ENCODE assay signal across 20 cellular contexts in genomic region chr22:45923812-45924211, GRCh38. TPM values are rescaled to one million over a fixed set of nuclear protein-coding genes. Genes with fewer than 3 reads are reported as not detected.
DNase-seq lines count a peak whose midpoint lies in the region; ATAC-seq and TF ChIP-seq lines count a peak whose summit lies in the region.
"Had no signal": no experiment of that assay in that cellular context is flagged by ENCODE, and none has a peak within 500 bp of the region (broad histone marks: within the 10 kb centered on the region; RNA-seq: fewer than 3 reads in every experiment).

No MANE protein-coding gene starts in this region.

- no peak for TF ChIP-seq CTCF in nephron progenitor cell (IDR thresholded peaks at IDR 0.05)
- no peak for TF ChIP-seq CTCF in upper lobe of left lung (IDR thresholded peaks at IDR 0.05)

- peaks cover 9% of the 10 kb centered on the region for H3K27me3 Mint-ChIP-seq in nephron progenitor cell (ENCODE audit: low read depth, poor library complexity)
- H3K27me3 Mint-ChIP-seq: B cell; CD4-positive, CD25-positive, alpha-beta regulatory T cell had no signal

- no peaks in the 10 kb centered on the region for H3K9me3 ChIP-seq in upper lobe of left lung
- H3K9me3 ChIP-seq: Caco-2, MG63, SJSA1 had no signal

- H3K27me3 ChIP-seq in upper lobe of left lung, result no peaks in the 10 kb centered on the region
- H3K27me3 ChIP-seq: MG63, SJSA1 had no signal

- no peak overlapping the region for H3K27ac ChIP-seq in upper lobe of left lung
- H3K27ac ChIP-seq: SJSA1 had no signal

- peak; percentile 31 for ATAC-seq in left lobe of liver
- no peak for ATAC-seq in upper lobe of left lung (ENCODE audit: low FRiP score in 2 of 2)
- no peak for ATAC-seq in HG02642 (IDR thresholded peaks at IDR 0.05; ENCODE audit: poor library complexity, unreplicated experiment)

- no peaks in the 10 kb centered on the region for H3K36me3 Mint-ChIP-seq in nephron progenitor cell (ENCODE audit: low read depth)
- H3K36me3 Mint-ChIP-seq: CD4-positive, CD25-positive, alpha-beta regulatory T cell had no signal

- H3K36me3 ChIP-seq in upper lobe of left lung, result no peaks in the 10 kb centered on the region
- H3K36me3 ChIP-seq: MG63, SJSA1 had no signal

- no peak for TF ChIP-seq EP300 in upper lobe of left lung (IDR thresholded peaks at IDR 0.05)

- H3K4me3 Mint-ChIP-seq in nephron progenitor cell, result no peak overlapping the region
- H3K4me3 Mint-ChIP-seq: B cell; CD4-positive, CD25-positive, alpha-beta regulatory T cell had no signal

- peaks cover 11% of the 10 kb centered on the region for H3K4me1 Mint-ChIP-seq in nephron progenitor cell
- H3K4me1 Mint-ChIP-seq: B cell; CD4-positive, CD25-positive, alpha-beta regulatory T cell had no signal

- 36 to 53% methylated on average over 6 to 21 of the region's 21 CpGs for WGBS in upper lobe of left lung, 2 donors

- H3K4me1 ChIP-seq in upper lobe of left lung, result peaks cover 0 to 23% (median 12%) of the 10 kb centered on the region in 4 donors
- H3K4me1 ChIP-seq: Caco-2 had no signal

- H3K4me3 ChIP-seq in upper lobe of left lung, result no peak overlapping the region
- H3K4me3 ChIP-seq: MG63, SJSA1 had no signal

- no peaks in the 10 kb centered on the region for H3K9me3 Mint-ChIP-seq in nephron progenitor cell
- H3K9me3 Mint-ChIP-seq: CD4-positive, CD25-positive, alpha-beta regulatory T cell had no signal

- no peak overlapping the region for H3K27ac Mint-ChIP-seq in nephron progenitor cell
- H3K27ac Mint-ChIP-seq: B cell; CD4-positive, CD25-positive, alpha-beta regulatory T cell had no signal

- TF ChIP-seq POLR2A in upper lobe of left lung (IDR thresholded peaks at IDR 0.05), result no peak

- peak; percentile 48 for DNase-seq in HT-29 (ENCODE audit: low spot score)
- no peak for DNase-seq in left lobe of liver (ENCODE audit: low spot score)
- peak; percentile 40 for DNase-seq in nephron progenitor cell
- DNase-seq in upper lobe of left lung, result peak; percentile 71 to 81
- DNase-seq in occipital lobe (lab: John Stamatoyannopoulos, UW), result no peak
- no peak for DNase-seq in NCI-H1694 (lab: John Stamatoyannopoulos, UW)
- DNase-seq in activated CD8-positive, alpha-beta memory T cell treated with anti-CD3 and anti-CD28 coated beads for 24 hours, result no peak
- DNase-seq: Caco-2; CD4-positive, CD25-positive, alpha-beta regulatory T cell; DMS79; H7; Karpas-422; MG63; NCI-H1930; NCI-H69; RPMI8226 had no signal

RNA-seq across cellular contexts. Expression of gene WNT7B, which starts 53.1 kb away (rescaled TPM):
- total RNA-seq in HT-29 (2014; rRNA removed; shearing (Covaris generic)), result 17.4 and 31.4 TPM in 2 replicates
- total RNA-seq in left lobe of liver (0.08 TPM), upper lobe of left lung (10 to 100 TPM in 2 of 6 donors, 1 to 10 TPM in 4; 5.2 to 15.6 (median 8.8) TPM), occipital lobe (6.6 TPM)
- total RNA-seq: CD4-positive, CD25-positive, alpha-beta regulatory T cell; OCI-LY7 had no signal

Comparison
In these comparisons a context has a peak if more than half of its experiments do, and no peak if none do; other contexts are left out.
1. DNase-seq: peak in HT-29 (single experiment), nephron progenitor cell (single experiment) and upper lobe of left lung (2 of 2); none in left lobe of liver (single experiment), occipital lobe (single experiment), NCI-H1694 (single experiment) and activated CD8-positive, alpha-beta memory T cell treated with anti-CD3 and anti-CD28 coated beads for 24 hours (single experiment).